13 cellular contexts compared by ENCODE assay signal in the genomic region with DNA sequence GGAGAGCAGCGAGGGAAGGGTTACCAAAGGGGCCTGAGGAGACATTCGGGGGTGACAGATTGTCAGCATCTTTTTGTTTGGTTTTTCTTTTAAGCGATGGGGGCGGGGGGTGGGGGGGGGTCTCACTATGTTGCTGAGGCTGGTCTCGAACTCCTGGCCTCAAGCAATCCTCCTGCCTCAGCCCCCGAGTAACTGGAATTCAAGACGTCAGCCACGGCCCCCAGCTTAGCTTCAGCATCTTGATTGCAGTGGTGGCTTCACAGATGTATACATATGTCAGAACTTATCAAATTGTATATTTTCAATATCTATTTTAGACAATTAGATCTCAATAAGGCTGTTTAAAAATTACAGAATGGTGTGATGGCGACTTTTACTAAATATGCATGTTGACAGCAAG. TPM values are rescaled to one million over a fixed set of nuclear protein-coding genes. Genes with fewer than 3 reads are reported as not detected.
DNase-seq lines count a peak whose midpoint lies in the region; ATAC-seq and TF ChIP-seq lines count a peak whose summit lies in the region.
"Had no signal": no experiment of that assay in that cellular context is flagged by ENCODE, and none has a peak within 500 bp of the region (broad histone marks: within the 10 kb centered on the region; RNA-seq: fewer than 3 reads in every experiment).

No MANE protein-coding gene starts in this region.

- in situ Hi-C loops in gastrocnemius medialis (cut with MboI; ENCODE audit: low sequenced_read_pairs in 4 of 4): no loop called here

- H3K9me3 Mint-ChIP-seq in brain: no peaks in the 10 kb centered on the region
- no peaks in the 10 kb centered on the region for H3K9me3 Mint-ChIP-seq in WTC11

- H3K36me3 Mint-ChIP-seq in brain: no peaks in the 10 kb centered on the region
- H3K36me3 Mint-ChIP-seq in WTC11: no peaks in the 10 kb centered on the region

- CTCF ChIA-PET in WTC11 (lab: Charles Lee): interaction anchor here (1.1 to 1.6 kb wide), 5 partner anchors 9 to 107 kb away, joined by 3 to 6 read pairs (median 4); no protein-coding TSS in a partner anchor

- H3K36me3 ChIP-seq in DND-41 (ENCODE audit: insufficient read depth, low read length) (no peaks in the 10 kb centered on the region), KOPT-K1 (ENCODE audit: insufficient read depth, low read length) (no peaks in the 10 kb centered on the region), gastrocnemius medialis (no peaks in the 10 kb centered on the region)
- H3K36me3 ChIP-seq: HAP-1, heart right ventricle had no signal

- TF ChIP-seq POLR2A in gastrocnemius medialis (IDR thresholded peaks at IDR 0.05): no peak

- H3K4me3 ChIP-seq in DND-41 (ENCODE audit: low read depth in 1 of 2, low read length in 2 of 2): peak overlapping the region in 1 of 2 experiments; percentile 38; a peak in 1 of 4 replicates
- peak overlapping the region in 1 of 4 donors; percentile 23 for H3K4me3 ChIP-seq in gastrocnemius medialis
- H3K4me3 ChIP-seq: HAP-1 had no signal

- H3K4me3 Mint-ChIP-seq in brain: no peak overlapping the region
- no peak overlapping the region for H3K4me3 Mint-ChIP-seq in WTC11

- intact Hi-C loops in gastrocnemius medialis (cut with DNase I; ENCODE audit: low total_unique reads): no loop called here

- no peaks in the 10 kb centered on the region for H3K27me3 ChIP-seq in DND-41 (ENCODE audit: insufficient read depth, low read length, poor library complexity)
- H3K27me3 ChIP-seq in gastrocnemius medialis: no peaks in the 10 kb centered on the region
- H3K27me3 ChIP-seq: heart right ventricle had no signal

- H3K27ac ChIP-seq in DND-41 (ENCODE audit: low read length) (peak overlapping the region; percentile 98), KOPT-K1 (ENCODE audit: low read depth, low read length, poor library complexity, severe bottlenecking) (peak overlapping the region; percentile 99), gastrocnemius medialis (peak overlapping the region; percentile 73 to 88 (median 78))

- ATAC-seq in DND-41 (ENCODE audit: insufficient read depth, low read depth) (no peak), gastrocnemius medialis (no peak), HG02884 (IDR thresholded peaks at IDR 0.05; ENCODE audit: unreplicated experiment) (no peak), WTC11 (no peak), GM18502 (IDR thresholded peaks at IDR 0.05; ENCODE audit: poor library complexity, unreplicated experiment) (no peak)

- peak overlapping the region; percentile 53 for H3K9ac ChIP-seq in DND-41 (ENCODE audit: low read depth, low read length)
- H3K9ac ChIP-seq: SK-N-SH had no signal

- H3K4me1 Mint-ChIP-seq in brain: peaks cover 50% of the 10 kb centered on the region
- H3K4me1 Mint-ChIP-seq in WTC11: peaks cover 25% of the 10 kb centered on the region

- H3K9me3 ChIP-seq in DND-41 (ENCODE audit: insufficient read depth, low read length, severe bottlenecking) (no peaks in the 10 kb centered on the region), KOPT-K1 (ENCODE audit: insufficient read depth, low read length, poor library complexity, severe bottlenecking) (no peaks in the 10 kb centered on the region), gastrocnemius medialis (no peaks in the 10 kb centered on the region)
- H3K9me3 ChIP-seq: HAP-1, heart right ventricle, SK-N-SH had no signal

- POLR2A ChIA-PET in WTC11 (lab: Charles Lee): no interaction called here

- TF ChIP-seq CTCF in DND-41 (IDR thresholded peaks at IDR 0.05; ENCODE audit: borderline replicate concordance, extremely low read depth, low read length, poor library complexity, severe bottlenecking) (no peak), brain (conservative IDR thresholded peaks at IDR 0.05) (no peak), gastrocnemius medialis (IDR thresholded peaks at IDR 0.05 in 4 of 5, conservative IDR thresholded peaks at IDR 0.05 in 1 of 5) (no peak), WTC11 (IDR thresholded peaks at IDR 0.05) (no peak)

- H3K27me3 Mint-ChIP-seq in brain (no peaks in the 10 kb centered on the region), WTC11 (ENCODE audit: low read depth) (no peaks in the 10 kb centered on the region)

- DNase-seq in DND-41 (no peak), gastrocnemius medialis (no peak), WTC11 (ENCODE audit: low spot score) (no peak), glomerular visceral epithelial cell (ENCODE audit: extremely low spot score) (no peak)
- DNase-seq: amniotic stem cell, heart right ventricle, NCI-H1930 had no signal

- H4K20me1 ChIP-seq in DND-41 (ENCODE audit: insufficient read depth, low read length): no peaks in the 10 kb centered on the region

- H3K4me1 ChIP-seq in DND-41 (ENCODE audit: insufficient read depth, low read length) (peaks cover 62% of the 10 kb centered on the region), gastrocnemius medialis (peaks cover 14 to 24% of the 10 kb centered on the region in 2 donors)

- no peaks in the 10 kb centered on the region for H3K79me2 ChIP-seq in DND-41 (ENCODE audit: insufficient read depth, low read length)

- H3K4me2 ChIP-seq in DND-41 (ENCODE audit: insufficient read depth, low read length): peak overlapping the region; percentile 53
- H3K4me2 ChIP-seq: SK-N-SH had no signal

- H3K27ac Mint-ChIP-seq in brain (peak overlapping the region in 4 of 5 experiments; percentile 41 to 98 (median 96)), WTC11 (no peak overlapping the region)

- H2AFZ ChIP-seq in DND-41 (ENCODE audit: low read depth, low read length): peak overlapping the region; percentile 74

TF ChIP-seq in WTC11, 78 proteins besides CTCF, POLR2A, EP300 and RAD21 (continues in another document):
- TF ChIP-seq RORB (CRISPR knock-in tag; IDR thresholded peaks at IDR 0.05) (no peak), ZNF416 (CRISPR knock-in tag; IDR thresholded peaks at IDR 0.05) (no peak), ZNF138 (CRISPR knock-in tag; conservative IDR thresholded peaks at IDR 0.05) (no peak), GTF2I (CRISPR knock-in tag; conservative IDR thresholded peaks at IDR 0.05) (no peak), ELF4 (CRISPR knock-in tag; IDR thresholded peaks at IDR 0.05; ENCODE audit: low read depth) (no peak), RELA (CRISPR knock-in tag; IDR thresholded peaks at IDR 0.05; ENCODE audit: borderline replicate concordance) (no peak), IRF2 (CRISPR knock-in tag; IDR thresholded peaks at IDR 0.05; ENCODE audit: borderline replicate concordance, low read depth) (no peak), ZNF396 (CRISPR knock-in tag; IDR thresholded peaks at IDR 0.05; ENCODE audit: borderline replicate concordance) (no peak), TEAD1 (CRISPR knock-in tag; IDR thresholded peaks at IDR 0.05) (no peak), ZNF263 (CRISPR knock-in tag; IDR thresholded peaks at IDR 0.05; ENCODE audit: low read depth) (no peak), FOXP1 (CRISPR knock-in tag; IDR thresholded peaks at IDR 0.05; ENCODE audit: borderline replicate concordance) (no peak)
- TF ChIP-seq, protein P1, sequence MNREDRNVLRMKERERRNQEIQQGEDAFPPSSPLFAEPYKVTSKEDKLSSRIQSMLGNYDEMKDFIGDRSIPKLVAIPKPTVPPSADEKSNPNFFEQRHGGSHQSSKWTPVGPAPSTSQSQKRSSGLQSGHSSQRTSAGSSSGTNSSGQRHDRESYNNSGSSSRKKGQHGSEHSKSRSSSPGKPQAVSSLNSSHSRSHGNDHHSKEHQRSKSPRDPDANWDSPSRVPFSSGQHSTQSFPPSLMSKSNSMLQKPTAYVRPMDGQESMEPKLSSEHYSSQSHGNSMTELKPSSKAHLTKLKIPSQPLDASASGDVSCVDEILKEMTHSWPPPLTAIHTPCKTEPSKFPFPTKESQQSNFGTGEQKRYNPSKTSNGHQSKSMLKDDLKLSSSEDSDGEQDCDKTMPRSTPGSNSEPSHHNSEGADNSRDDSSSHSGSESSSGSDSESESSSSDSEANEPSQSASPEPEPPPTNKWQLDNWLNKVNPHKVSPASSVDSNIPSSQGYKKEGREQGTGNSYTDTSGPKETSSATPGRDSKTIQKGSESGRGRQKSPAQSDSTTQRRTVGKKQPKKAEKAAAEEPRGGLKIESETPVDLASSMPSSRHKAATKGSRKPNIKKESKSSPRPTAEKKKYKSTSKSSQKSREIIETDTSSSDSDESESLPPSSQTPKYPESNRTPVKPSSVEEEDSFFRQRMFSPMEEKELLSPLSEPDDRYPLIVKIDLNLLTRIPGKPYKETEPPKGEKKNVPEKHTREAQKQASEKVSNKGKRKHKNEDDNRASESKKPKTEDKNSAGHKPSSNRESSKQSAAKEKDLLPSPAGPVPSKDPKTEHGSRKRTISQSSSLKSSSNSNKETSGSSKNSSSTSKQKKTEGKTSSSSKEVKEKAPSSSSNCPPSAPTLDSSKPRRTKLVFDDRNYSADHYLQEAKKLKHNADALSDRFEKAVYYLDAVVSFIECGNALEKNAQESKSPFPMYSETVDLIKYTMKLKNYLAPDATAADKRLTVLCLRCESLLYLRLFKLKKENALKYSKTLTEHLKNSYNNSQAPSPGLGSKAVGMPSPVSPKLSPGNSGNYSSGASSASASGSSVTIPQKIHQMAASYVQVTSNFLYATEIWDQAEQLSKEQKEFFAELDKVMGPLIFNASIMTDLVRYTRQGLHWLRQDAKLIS (CRISPR knock-in tag; IDR thresholded peaks at IDR 0.05; ENCODE audit: borderline replicate concordance): no peak
- TF ChIP-seq, protein P2, sequence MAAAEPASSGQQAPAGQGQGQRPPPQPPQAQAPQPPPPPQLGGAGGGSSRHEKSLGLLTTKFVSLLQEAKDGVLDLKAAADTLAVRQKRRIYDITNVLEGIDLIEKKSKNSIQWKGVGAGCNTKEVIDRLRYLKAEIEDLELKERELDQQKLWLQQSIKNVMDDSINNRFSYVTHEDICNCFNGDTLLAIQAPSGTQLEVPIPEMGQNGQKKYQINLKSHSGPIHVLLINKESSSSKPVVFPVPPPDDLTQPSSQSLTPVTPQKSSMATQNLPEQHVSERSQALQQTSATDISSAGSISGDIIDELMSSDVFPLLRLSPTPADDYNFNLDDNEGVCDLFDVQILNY (CRISPR knock-in tag; IDR thresholded peaks at IDR 0.05): no peak

RNA-seq across cellular contexts. Expression of a gene that starts 30.9 kb away (rescaled TPM):
- polyA plus RNA-seq in brain (ENCODE audit: insufficient read depth, low read depth, low replicate concordance): 0.49 TPM
- total RNA-seq in gastrocnemius medialis (not detected), WTC11 (2021) (4.4 to 5.2 TPM (median 4.5 TPM) in 3 replicates)
- polyA plus RNA-seq: SK-N-SH had no signal

RNA-seq across cellular contexts. Expression of a gene that starts 36.0 kb away (rescaled TPM):
- not detected for polyA plus RNA-seq in brain (ENCODE audit: insufficient read depth, low read depth, low replicate concordance)
- total RNA-seq in gastrocnemius medialis: 1 to 10 TPM in 1 of 4 donors, under 1 TPM in 1, not detected in 2; 0.39 to 1.4 TPM
- total RNA-seq in WTC11 (2021): 6.9 to 8.4 TPM (median 7.6 TPM) in 3 replicates
- polyA plus RNA-seq: SK-N-SH had no signal
